ENCODE assay signal across 11 cellular contexts in the genomic region with DNA sequence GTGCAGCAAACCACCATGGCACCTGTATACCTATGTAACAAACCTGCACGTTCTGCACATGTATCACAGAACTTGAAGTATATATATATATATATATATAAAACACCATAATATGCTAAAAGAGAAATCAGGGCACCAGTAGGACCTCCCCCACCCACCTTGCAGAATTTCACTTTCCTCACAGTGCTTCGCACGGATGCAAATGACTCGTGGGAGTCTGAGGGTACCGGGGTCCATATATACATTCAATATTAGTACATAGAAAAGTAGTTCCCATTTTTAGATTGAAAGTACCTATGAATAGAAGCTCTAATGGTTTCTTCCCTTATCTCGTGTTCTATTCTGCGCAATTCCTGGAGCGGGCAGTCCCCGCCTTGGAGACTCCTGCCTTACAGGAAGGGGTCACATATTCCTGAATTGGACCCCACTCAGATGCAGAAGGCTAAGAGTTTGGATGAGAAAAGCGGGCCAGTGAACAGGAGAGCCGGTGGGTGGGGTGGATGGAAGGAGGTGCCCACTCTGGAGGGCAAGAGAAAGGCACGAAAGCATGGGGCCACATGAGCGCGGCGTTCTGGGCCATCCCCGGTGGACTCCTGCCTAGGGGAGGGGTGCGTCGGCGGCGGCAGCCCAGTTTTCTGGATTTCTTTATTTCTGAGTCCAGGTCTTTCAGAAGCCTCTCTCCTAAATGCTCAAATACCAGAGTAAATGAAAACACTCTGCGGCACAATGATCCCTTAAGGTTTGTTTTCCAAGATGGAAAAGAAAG.
DNase-seq lines count a peak whose midpoint lies in the region; ATAC-seq and TF ChIP-seq lines count a peak whose summit lies in the region.
"Had no signal": no experiment of that assay in that cellular context is flagged by ENCODE, and none has a peak within 500 bp of the region (broad histone marks: within the 10 kb centered on the region; RNA-seq: fewer than 3 reads in every experiment).

No MANE protein-coding gene starts in this region.

- no peaks in the 10 kb centered on the region for H3K9me3 ChIP-seq in right cardiac atrium (ENCODE audit: control insufficient read depth, low read length)
- H3K9me3 ChIP-seq in mammary epithelial cell (replicated peaks; ENCODE audit: insufficient read depth, low read length): no peaks in the 10 kb centered on the region
- no peaks in the 10 kb centered on the region for H3K9me3 ChIP-seq in upper lobe of right lung
- no peaks in the 10 kb centered on the region for H3K9me3 ChIP-seq in HAP-1
- H3K9me3 ChIP-seq: BLaER1, mucosa of descending colon had no signal

- H3K27me3 Mint-ChIP-seq in neural crest cell (ENCODE audit: low read depth): peaks cover 11% of the 10 kb centered on the region

- peaks cover 15% of the 10 kb centered on the region for H3K4me1 Mint-ChIP-seq in neural crest cell

- CTCF ChIA-PET in mammary epithelial cell (lab: Charles Lee; ENCODE audit: low non-redundant PET): no interaction called here

- H3K4me3 ChIP-seq in right cardiac atrium (ENCODE audit: low read length): no peak overlapping the region
- no peak overlapping the region for H3K4me3 ChIP-seq in mammary epithelial cell (replicated peaks in 1 of 3; ENCODE audit: insufficient read depth in 1 of 3, low read depth in 2 of 3, low read length in 3 of 3)
- H3K4me3 ChIP-seq in upper lobe of right lung: peak overlapping the region; percentile 34
- no peak overlapping the region for H3K4me3 ChIP-seq in HAP-1
- H3K4me3 ChIP-seq: BLaER1, mucosa of descending colon had no signal

- peak overlapping the region; percentile 82 for H2AFZ ChIP-seq in mammary epithelial cell (ENCODE audit: low read depth, low read length)

- DNase-seq in right cardiac atrium: peak in 1 of 3 donors; percentile 64
- DNase-seq in left cardiac atrium: no peak
- no peak for DNase-seq in mammary epithelial cell
- no peak for DNase-seq in neural crest cell (ENCODE audit: low read depth, low spot score)
- DNase-seq in upper lobe of right lung: no peak
- DNase-seq in HAP-1 (ENCODE audit: low spot score in 2 of 2): no peak
- no peak for DNase-seq in activated effector memory CD4-positive, alpha-beta T cell treated with anti-CD3 and anti-CD28 coated beads, Interleukin-2, amount 50 U/mL, for 16 hours
- DNase-seq in activated CD8-positive, alpha-beta memory T cell treated with anti-CD3 and anti-CD28 coated beads, Interleukin-2, amount 50 U/mL, for 4 hours: no peak
- DNase-seq: activated gamma-delta T cell had no signal

- dilution Hi-C loops in mammary epithelial cell (cut with HindIII; ENCODE audit: low sequenced_read_pairs): no loop called here

- H3K4me3 Mint-ChIP-seq in neural crest cell: peak overlapping the region; percentile 71

- peak overlapping the region; percentile 73 for H3K4me2 ChIP-seq in mammary epithelial cell (ENCODE audit: insufficient read depth, low read depth, low read length)
- H3K4me2 ChIP-seq: BLaER1 had no signal

- no peak overlapping the region for H3K9ac ChIP-seq in mammary epithelial cell (ENCODE audit: insufficient read depth, low read length)
- H3K9ac ChIP-seq: BLaER1 had no signal

- H3K27me3 ChIP-seq in right cardiac atrium (ENCODE audit: control insufficient read depth, insufficient read depth) (no peaks in the 10 kb centered on the region), mammary epithelial cell (ENCODE audit: insufficient read depth, low read length) (no peaks in the 10 kb centered on the region), upper lobe of right lung (no peaks in the 10 kb centered on the region), HAP-1 (ENCODE audit: low read depth) (no peaks in the 10 kb centered on the region)
- H3K27me3 ChIP-seq: BLaER1 had no signal

- in situ Hi-C loops in mammary epithelial cell (cut with MboI; ENCODE audit: low sequenced_read_pairs in 2 of 2): loop anchor here (10.0 kb wide), 2 partner anchors 166 to 266 kb away; no protein-coding TSS in a partner anchor
- in situ Hi-C loops in HAP-1 (cut with MboI; ENCODE audit: low sequenced_read_pairs): no loop called here

- intact Hi-C loops in right cardiac atrium (cut with DNase I) (no loop called here), left cardiac atrium (cut with DNase I) (no loop called here), mammary epithelial cell (cut with micrococcal nuclease) (loop anchor here (5.0 to 10.0 kb wide), 2 partner anchors 384 to 419 kb away; no protein-coding TSS in a partner anchor), upper lobe of right lung (cut with DNase I) (no loop called here)

- no peaks in the 10 kb centered on the region for H3K79me2 ChIP-seq in mammary epithelial cell (ENCODE audit: insufficient read depth, low read length)

- peak overlapping the region; percentile 17 for H3K27ac Mint-ChIP-seq in neural crest cell (ENCODE audit: unreplicated experiment)

- peaks cover 10% of the 10 kb centered on the region for H3K36me3 Mint-ChIP-seq in neural crest cell (ENCODE audit: low read depth)

- H3K27ac ChIP-seq in right cardiac atrium (ENCODE audit: low read length): peak overlapping the region; percentile 22
- H3K27ac ChIP-seq in mammary epithelial cell (ENCODE audit: insufficient read depth, low read depth, low read length): peak overlapping the region; percentile 3
- H3K27ac ChIP-seq in upper lobe of right lung: peak overlapping the region; percentile 70
- H3K27ac ChIP-seq: BLaER1 had no signal

- no TSS peak for BruUV-seq in mammary epithelial cell (replicated peaks; lab: Mats Ljungman, UMichigan)

- TF ChIP-seq CTCF in mammary epithelial cell (conservative IDR thresholded peaks at IDR 0.05 in 1 of 2, IDR thresholded peaks at IDR 0.05 in 1 of 2; ENCODE audit: extremely low read depth in 1 of 2, insufficient read depth in 1 of 2, low read depth in 1 of 2, low read length in 2 of 2) (no peak), neural crest cell (conservative IDR thresholded peaks at IDR 0.05) (no peak), upper lobe of right lung (IDR thresholded peaks at IDR 0.05) (no peak)

- H3K9me3 Mint-ChIP-seq in neural crest cell: no peaks in the 10 kb centered on the region

- 67% methylated on average over 21 of the region's 21 CpGs for WGBS in right cardiac atrium
- WGBS in mammary epithelial cell (ENCODE audit: low coverage, missing lambda C conversion rate): 64% methylated on average over 16 of the region's 21 CpGs

- H4K20me1 ChIP-seq in mammary epithelial cell (ENCODE audit: insufficient read depth, low read length): no peaks in the 10 kb centered on the region
- H4K20me1 ChIP-seq: BLaER1 had no signal

- ATAC-seq in right cardiac atrium (peak in 1 of 2 donors; percentile 11), left cardiac atrium (no peak), upper lobe of right lung (no peak)

- peaks cover 14% of the 10 kb centered on the region for H3K4me1 ChIP-seq in right cardiac atrium (ENCODE audit: control insufficient read depth, insufficient read depth, low read length)
- H3K4me1 ChIP-seq in mammary epithelial cell (ENCODE audit: insufficient read depth, low read length): peaks cover 53% of the 10 kb centered on the region
- peaks cover 26% of the 10 kb centered on the region for H3K4me1 ChIP-seq in upper lobe of right lung
- no peaks in the 10 kb centered on the region for H3K4me1 ChIP-seq in HAP-1

- H3K36me3 ChIP-seq in mammary epithelial cell (ENCODE audit: insufficient read depth, low read length) (no peaks in the 10 kb centered on the region), upper lobe of right lung (no peaks in the 10 kb centered on the region), HAP-1 (replicated peaks) (no peaks in the 10 kb centered on the region)
- H3K36me3 ChIP-seq: BLaER1 had no signal

Comparison
In these comparisons a context has a peak if more than half of its experiments do, and no peak if none do; other contexts are left out.
1. H3K27ac ChIP-seq: peak in every context shown above with its lines; median percentile 70 in upper lobe of right lung; 22 in right cardiac atrium; 3 in mammary epithelial cell.